Comparison of ENCODE assay signal across 1 cellular context in the genomic region with DNA sequence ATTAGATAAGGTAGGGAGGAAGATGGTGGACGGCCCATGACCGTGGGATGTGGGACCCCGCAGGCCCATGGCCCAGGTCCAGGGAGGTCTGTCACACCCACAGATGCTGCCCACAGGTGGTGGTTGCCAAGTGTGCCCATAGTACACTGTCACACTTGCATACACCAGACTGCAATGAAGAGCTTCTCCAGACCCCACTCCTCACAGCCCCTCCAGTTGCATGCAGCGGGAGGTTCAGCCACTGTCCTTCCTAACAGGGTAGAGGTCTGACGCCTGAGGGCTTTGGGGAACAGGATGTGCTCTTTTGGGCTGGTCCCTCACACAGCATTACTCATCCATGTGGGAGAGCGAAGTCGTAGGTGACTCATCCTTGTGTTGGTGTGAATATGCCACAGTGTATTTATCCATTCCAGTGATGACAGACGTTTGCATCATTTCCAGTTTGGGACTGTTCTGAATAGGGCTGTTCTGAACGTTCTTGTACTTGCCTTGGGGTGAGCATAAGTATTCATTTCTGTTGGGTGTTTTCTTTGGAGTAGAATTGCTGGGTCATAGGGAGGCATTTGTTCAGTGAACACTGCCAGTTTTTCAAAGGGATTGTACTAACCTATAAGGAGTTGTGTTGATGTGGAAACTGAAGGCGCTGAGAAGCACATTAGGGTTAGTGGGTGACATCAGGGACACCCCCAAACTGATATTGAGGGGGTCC.
A peak's percentile ranks its signal among the peaks of the same experiment; 100 is the strongest.
TF ChIP-seq lines count a peak whose summit lies in the region.

No MANE protein-coding gene starts in this region.

TF ChIP-seq in HEK293, 187 proteins besides CTCF, POLR2A, EP300 and RAD21 (continued from another document):
- TF ChIP-seq, protein P1, sequence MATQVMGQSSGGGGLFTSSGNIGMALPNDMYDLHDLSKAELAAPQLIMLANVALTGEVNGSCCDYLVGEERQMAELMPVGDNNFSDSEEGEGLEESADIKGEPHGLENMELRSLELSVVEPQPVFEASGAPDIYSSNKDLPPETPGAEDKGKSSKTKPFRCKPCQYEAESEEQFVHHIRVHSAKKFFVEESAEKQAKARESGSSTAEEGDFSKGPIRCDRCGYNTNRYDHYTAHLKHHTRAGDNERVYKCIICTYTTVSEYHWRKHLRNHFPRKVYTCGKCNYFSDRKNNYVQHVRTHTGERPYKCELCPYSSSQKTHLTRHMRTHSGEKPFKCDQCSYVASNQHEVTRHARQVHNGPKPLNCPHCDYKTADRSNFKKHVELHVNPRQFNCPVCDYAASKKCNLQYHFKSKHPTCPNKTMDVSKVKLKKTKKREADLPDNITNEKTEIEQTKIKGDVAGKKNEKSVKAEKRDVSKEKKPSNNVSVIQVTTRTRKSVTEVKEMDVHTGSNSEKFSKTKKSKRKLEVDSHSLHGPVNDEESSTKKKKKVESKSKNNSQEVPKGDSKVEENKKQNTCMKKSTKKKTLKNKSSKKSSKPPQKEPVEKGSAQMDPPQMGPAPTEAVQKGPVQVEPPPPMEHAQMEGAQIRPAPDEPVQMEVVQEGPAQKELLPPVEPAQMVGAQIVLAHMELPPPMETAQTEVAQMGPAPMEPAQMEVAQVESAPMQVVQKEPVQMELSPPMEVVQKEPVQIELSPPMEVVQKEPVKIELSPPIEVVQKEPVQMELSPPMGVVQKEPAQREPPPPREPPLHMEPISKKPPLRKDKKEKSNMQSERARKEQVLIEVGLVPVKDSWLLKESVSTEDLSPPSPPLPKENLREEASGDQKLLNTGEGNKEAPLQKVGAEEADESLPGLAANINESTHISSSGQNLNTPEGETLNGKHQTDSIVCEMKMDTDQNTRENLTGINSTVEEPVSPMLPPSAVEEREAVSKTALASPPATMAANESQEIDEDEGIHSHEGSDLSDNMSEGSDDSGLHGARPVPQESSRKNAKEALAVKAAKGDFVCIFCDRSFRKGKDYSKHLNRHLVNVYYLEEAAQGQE (tag by site-specific recombination; IDR thresholded peaks at IDR 0.05): peak; percentile 14; the same call in 1 of the 2 replicates
- TF ChIP-seq SCRT2 (tag by site-specific recombination; IDR thresholded peaks at IDR 0.05) (peak; percentile 94), ZBTB21 (tag by site-specific recombination; IDR thresholded peaks at IDR 0.05) (peak; percentile 83), SP3 (tag by site-specific recombination; IDR thresholded peaks at IDR 0.05) (peak; percentile 40), ZXDB (tag by site-specific recombination; IDR thresholded peaks at IDR 0.05) (peak; percentile 56), WT1 (tag by site-specific recombination; IDR thresholded peaks at IDR 0.05) (peak; percentile 75), MEIS1 (CRISPR knock-in tag; IDR thresholded peaks at IDR 0.05; ENCODE audit: borderline replicate concordance) (0 out of 2 replicates have a peak, but pooled peaks have one; percentile 33), GLI2 (tag by site-specific recombination; IDR thresholded peaks at IDR 0.05; ENCODE audit: borderline replicate concordance, low read depth) (0 out of 2 replicates have a peak, but pooled peaks have one; percentile 31), KLF16 (tag by site-specific recombination; IDR thresholded peaks at IDR 0.05) (peak; percentile 66; the same call in 1 of the 2 replicates), GLIS2 (tag by site-specific recombination; IDR thresholded peaks at IDR 0.05) (peak; percentile 50; the same call in 1 of the 2 replicates), OSR2 (tag by site-specific recombination; IDR thresholded peaks at IDR 0.05) (peak; percentile 47; the same call in 1 of the 2 replicates), ZFP69B (tag by site-specific recombination; IDR thresholded peaks at IDR 0.05) (peak; percentile 83), ZNF366 (tag by site-specific recombination; conservative IDR thresholded peaks at IDR 0.05) (peak; percentile 96), ZEB2 (tag by site-specific recombination; IDR thresholded peaks at IDR 0.05) (peak; percentile 98), OVOL3 (tag by site-specific recombination; IDR thresholded peaks at IDR 0.05) (no peak), ZFP37 (tag by site-specific recombination; IDR thresholded peaks at IDR 0.05) (no peak)
- TF ChIP-seq, protein P2, sequence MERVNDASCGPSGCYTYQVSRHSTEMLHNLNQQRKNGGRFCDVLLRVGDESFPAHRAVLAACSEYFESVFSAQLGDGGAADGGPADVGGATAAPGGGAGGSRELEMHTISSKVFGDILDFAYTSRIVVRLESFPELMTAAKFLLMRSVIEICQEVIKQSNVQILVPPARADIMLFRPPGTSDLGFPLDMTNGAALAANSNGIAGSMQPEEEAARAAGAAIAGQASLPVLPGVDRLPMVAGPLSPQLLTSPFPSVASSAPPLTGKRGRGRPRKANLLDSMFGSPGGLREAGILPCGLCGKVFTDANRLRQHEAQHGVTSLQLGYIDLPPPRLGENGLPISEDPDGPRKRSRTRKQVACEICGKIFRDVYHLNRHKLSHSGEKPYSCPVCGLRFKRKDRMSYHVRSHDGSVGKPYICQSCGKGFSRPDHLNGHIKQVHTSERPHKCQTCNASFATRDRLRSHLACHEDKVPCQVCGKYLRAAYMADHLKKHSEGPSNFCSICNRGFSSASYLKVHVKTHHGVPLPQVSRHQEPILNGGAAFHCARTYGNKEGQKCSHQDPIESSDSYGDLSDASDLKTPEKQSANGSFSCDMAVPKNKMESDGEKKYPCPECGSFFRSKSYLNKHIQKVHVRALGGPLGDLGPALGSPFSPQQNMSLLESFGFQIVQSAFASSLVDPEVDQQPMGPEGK (tag by site-specific recombination; IDR thresholded peaks at IDR 0.05): peak; percentile 87
- TF ChIP-seq, protein P3, sequence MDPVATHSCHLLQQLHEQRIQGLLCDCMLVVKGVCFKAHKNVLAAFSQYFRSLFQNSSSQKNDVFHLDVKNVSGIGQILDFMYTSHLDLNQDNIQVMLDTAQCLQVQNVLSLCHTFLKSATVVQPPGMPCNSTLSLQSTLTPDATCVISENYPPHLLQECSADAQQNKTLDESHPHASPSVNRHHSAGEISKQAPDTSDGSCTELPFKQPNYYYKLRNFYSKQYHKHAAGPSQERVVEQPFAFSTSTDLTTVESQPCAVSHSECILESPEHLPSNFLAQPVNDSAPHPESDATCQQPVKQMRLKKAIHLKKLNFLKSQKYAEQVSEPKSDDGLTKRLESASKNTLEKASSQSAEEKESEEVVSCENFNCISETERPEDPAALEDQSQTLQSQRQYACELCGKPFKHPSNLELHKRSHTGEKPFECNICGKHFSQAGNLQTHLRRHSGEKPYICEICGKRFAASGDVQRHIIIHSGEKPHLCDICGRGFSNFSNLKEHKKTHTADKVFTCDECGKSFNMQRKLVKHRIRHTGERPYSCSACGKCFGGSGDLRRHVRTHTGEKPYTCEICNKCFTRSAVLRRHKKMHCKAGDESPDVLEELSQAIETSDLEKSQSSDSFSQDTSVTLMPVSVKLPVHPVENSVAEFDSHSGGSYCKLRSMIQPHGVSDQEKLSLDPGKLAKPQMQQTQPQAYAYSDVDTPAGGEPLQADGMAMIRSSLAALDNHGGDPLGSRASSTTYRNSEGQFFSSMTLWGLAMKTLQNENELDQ (tag by site-specific recombination; IDR thresholded peaks at IDR 0.05; ENCODE audit: low read depth): no peak
